ENCODE assay signal across 8 cellular contexts in genomic region chr3:177602601-177603136, GRCh38.
DNase-seq lines count a peak whose midpoint lies in the region; ATAC-seq, FAIRE-seq and TF ChIP-seq lines count a peak whose summit lies in the region.

No MANE protein-coding gene starts in this region.

- H3K27me3 ChIP-seq in K562 (ENCODE audit: control insufficient read depth in 2 of 2, insufficient read depth in 2 of 2, low read length in 2 of 2) (no peaks in the 10 kb centered on the region), parathyroid adenoma (ENCODE audit: control insufficient read depth, insufficient read depth, low read length) (no peaks in the 10 kb centered on the region)

- H3K9ac ChIP-seq in K562 (ENCODE audit: insufficient read depth in 1 of 2, low read depth in 2 of 2, low read length in 2 of 2) (no peak overlapping the region), parathyroid adenoma (no peak overlapping the region)

- TF ChIP-seq EP300 in K562 (IDR thresholded peaks at IDR 0.05; ENCODE audit: low read length), result no peak

- H3K9me3 ChIP-seq in K562 (replicated peaks; ENCODE audit: control insufficient read depth, insufficient read depth, low read depth, low read length), result no peaks in the 10 kb centered on the region
- no peaks in the 10 kb centered on the region for H3K9me3 ChIP-seq in parathyroid adenoma (ENCODE audit: control insufficient read depth, low read length)

- H3K27ac ChIP-seq in K562 (ENCODE audit: extremely low read depth, low read depth, low read length), result no peak overlapping the region
- H3K27ac ChIP-seq in parathyroid adenoma, result peak overlapping the region; percentile 85

- H3K4me1 ChIP-seq in K562 (replicated peaks in 1 of 2; ENCODE audit: control insufficient read depth in 2 of 2, insufficient read depth in 2 of 2, low read length in 2 of 2) (peaks cover 0 to 19% of the 10 kb centered on the region in 2 experiments; a peak in 3 of 5 replicates), parathyroid adenoma (peaks cover 46% of the 10 kb centered on the region)

- TF ChIP-seq CTCF in K562 (IDR thresholded peaks at IDR 0.05 in 2 of 3, conservative IDR thresholded peaks at IDR 0.05 in 1 of 3; ENCODE audit: insufficient read depth in 2 of 3, low read depth in 1 of 3, low read length in 3 of 3) (no peak), parathyroid adenoma (IDR thresholded peaks at IDR 0.05) (no peak)

- H3K4me3 ChIP-seq in K562, result no peak overlapping the region
- H3K4me3 ChIP-seq in parathyroid adenoma (ENCODE audit: low read depth, low read length), result no peak overlapping the region

- TF ChIP-seq POLR2A in K562 (conservative IDR thresholded peaks at IDR 0.05), result no peak

- POLR2A ChIA-PET in K562 (lab: Yijun Ruan, JAX), result interaction anchor here (0.7 to 1.2 kb wide), 3 partner anchors 9 to 13 kb away, joined by 3 read pairs; no protein-coding TSS in a partner anchor

- intact Hi-C loops in K562 (cut with micrococcal nuclease), result no loop called here

- no peaks in the 10 kb centered on the region for H3K36me3 ChIP-seq in K562 (ENCODE audit: control insufficient read depth, insufficient read depth, low read length)
- H3K36me3 ChIP-seq in parathyroid adenoma (ENCODE audit: control insufficient read depth, insufficient read depth, low read length), result no peaks in the 10 kb centered on the region

- H3K4me2 ChIP-seq in K562 (ENCODE audit: insufficient read depth, low read length) (no peak overlapping the region), parathyroid adenoma (ENCODE audit: low read length) (peak overlapping the region; percentile 43)

- no TSS peak for BruUV-seq in K562 (replicated peaks; lab: Mats Ljungman, UMichigan)

- H3K9me1 ChIP-seq in K562 (ENCODE audit: control insufficient read depth, insufficient read depth, low read length), result no peaks in the 10 kb centered on the region

- CTCF ChIA-PET in K562 (lab: Yijun Ruan, JAX; ENCODE audit: low intra/inter-chr PET ratio), result no interaction called here

- ATAC-seq in K562 (no peak; the same call in 2 of the 3 replicates), HG02588 (IDR thresholded peaks at IDR 0.05; ENCODE audit: unreplicated experiment) (no peak)

- FAIRE-seq in K562 (lab: Jason Lieb, UNC), result no peak

- WGBS in K562 (ENCODE audit: insufficient coverage, low coverage, missing lambda C conversion rate), result 60% methylated on average over 1 of the region's 2 CpGs

- DNase-seq in G401 (ENCODE audit: low spot score), result peak; percentile 44
- peak; percentile 22 for DNase-seq in NAMALWA (ENCODE audit: low spot score)
- peak in 1 of 4 experiments; percentile 23 for DNase-seq in K562 (ENCODE audit: extremely low read depth in 1 of 4, low spot score in 3 of 4)
- no peak for DNase-seq in middle frontal gyrus (ENCODE audit: extremely low spot score, low spot score)
- no peak for DNase-seq in activated naive CD4-positive, alpha-beta T cell treated with anti-CD3 and anti-CD28 coated beads, Interleukin-2, amount 50 U/mL, for 16 hours
- DNase-seq in stimulated activated CD4-positive, alpha-beta T cell treated with anti-CD3 and anti-CD28 coated beads, Interleukin-15, amount 100 ng/mL, for 24 hours, result no peak

- in situ Hi-C loops in G401 (cut with HindIII; ENCODE audit: low sequenced_read_pairs), result no loop called here
- in situ Hi-C loops in K562 (cut with MboI), result no loop called here

- TF ChIP-seq RAD21 in K562 (CRISPR knock-in tag; conservative IDR thresholded peaks at IDR 0.05 in 1 of 2, IDR thresholded peaks at IDR 0.05 in 1 of 2), result no peak

- H2AFZ ChIP-seq in K562 (ENCODE audit: low read depth, low read length), result peak overlapping the region; percentile 51
- peak overlapping the region; percentile 26 for H2AFZ ChIP-seq in parathyroid adenoma

- H3K79me2 ChIP-seq in K562 (ENCODE audit: control insufficient read depth, insufficient read depth, low read length) (no peaks in the 10 kb centered on the region), parathyroid adenoma (no peaks in the 10 kb centered on the region)

- H4K20me1 ChIP-seq in K562 (replicated peaks; ENCODE audit: control insufficient read depth, insufficient read depth, low read length), result no peaks in the 10 kb centered on the region

TF ChIP-seq in K562, 482 proteins besides CTCF, POLR2A, EP300 and RAD21 (continues in another document):
- TF ChIP-seq GABPA (tag; conservative IDR thresholded peaks at IDR 0.05; ENCODE audit: low read depth), result no peak
- TF ChIP-seq NEUROD1 (IDR thresholded peaks at IDR 0.05; ENCODE audit: borderline replicate concordance, low read depth, low read length, partially characterized antibody), result no peak
- TF ChIP-seq ZNF436 (CRISPR knock-in tag; IDR thresholded peaks at IDR 0.05), result no peak
- TF ChIP-seq ZNF778 (CRISPR knock-in tag; IDR thresholded peaks at IDR 0.05), result no peak
- no peak for TF ChIP-seq HNRNPUL1 (IDR thresholded peaks at IDR 0.05; ENCODE audit: low read length)
- no peak for TF ChIP-seq RBM14 (IDR thresholded peaks at IDR 0.05; ENCODE audit: borderline replicate concordance, insufficient read depth, low read depth, low read length)
- TF ChIP-seq SMARCE1 (IDR thresholded peaks at IDR 0.05), result 0 out of 2 replicates have a peak, but pooled peaks have one; percentile 46
- no peak for TF ChIP-seq POLR2G (IDR thresholded peaks at IDR 0.05; ENCODE audit: low read depth, low read length)
- no peak for TF ChIP-seq NCOA6 (IDR thresholded peaks at IDR 0.05)
- TF ChIP-seq SMARCA5 (IDR thresholded peaks at IDR 0.05), result no peak
- peak; percentile 45 for TF ChIP-seq CBFA2T3 (IDR thresholded peaks at IDR 0.05)
- TF ChIP-seq ARID1B (IDR thresholded peaks at IDR 0.05), result peak; percentile 48; the same call in 1 of the 2 replicates
- no peak for TF ChIP-seq NFE2 (IDR thresholded peaks at IDR 0.05; ENCODE audit: low read depth)
- no peak for TF ChIP-seq ZNF23 (CRISPR knock-in tag; IDR thresholded peaks at IDR 0.05)
- TF ChIP-seq NFRKB (IDR thresholded peaks at IDR 0.05; ENCODE audit: low read depth), result no peak
- no peak for TF ChIP-seq SFPQ (IDR thresholded peaks at IDR 0.05; ENCODE audit: low read depth, low read length)
- no peak for TF ChIP-seq CEBPB (tag; IDR thresholded peaks at IDR 0.05)
- no peak for TF ChIP-seq ZNF511 (CRISPR knock-in tag; IDR thresholded peaks at IDR 0.05)
- TF ChIP-seq TRIM25 (IDR thresholded peaks at IDR 0.05; ENCODE audit: borderline replicate concordance), result no peak
- no peak for TF ChIP-seq HSF4 (CRISPR knock-in tag; IDR thresholded peaks at IDR 0.05; ENCODE audit: borderline replicate concordance)
- no peak for TF ChIP-seq SLC30A9 (CRISPR knock-in tag; IDR thresholded peaks at IDR 0.05)
- no peak for TF ChIP-seq ZNF398 (CRISPR knock-in tag; IDR thresholded peaks at IDR 0.05)
- TF ChIP-seq MED1 (CRISPR knock-in tag; IDR thresholded peaks at IDR 0.05; ENCODE audit: borderline replicate concordance), result no peak
- no peak for TF ChIP-seq MIER1 (IDR thresholded peaks at IDR 0.05; ENCODE audit: low read depth)

Comparison
In these comparisons a context has a peak if more than half of its experiments do, and no peak if none do; other contexts are left out.
1. DNase-seq: peak in G401 (single experiment) and NAMALWA (single experiment); none in middle frontal gyrus (single experiment), activated naive CD4-positive, alpha-beta T cell treated with anti-CD3 and anti-CD28 coated beads, Interleukin-2, amount 50 U/mL, for 16 hours (single experiment) and stimulated activated CD4-positive, alpha-beta T cell treated with anti-CD3 and anti-CD28 coated beads, Interleukin-15, amount 100 ng/mL, for 24 hours (single experiment).